Comparison of ENCODE assay signal across 33 cellular contexts in genomic region chr7:33979300-33979806, GRCh38.
DNase-seq lines count a peak whose midpoint lies in the region; ATAC-seq, FAIRE-seq and TF ChIP-seq lines count a peak whose summit lies in the region.
"Had no signal": no experiment of that assay in that cellular context is flagged by ENCODE, and none has a peak within 500 bp of the region (broad histone marks: within the 10 kb centered on the region; RNA-seq: fewer than 3 reads in every experiment).

No MANE protein-coding gene starts in this region.

- no peak for TF ChIP-seq CTCF in cardiac muscle cell (IDR thresholded peaks at IDR 0.05; ENCODE audit: low read depth, low read length)
- no peak for TF ChIP-seq CTCF in astrocyte (IDR thresholded peaks at IDR 0.05; ENCODE audit: insufficient read depth, low read depth, low read length)
- no peak for TF ChIP-seq CTCF in keratinocyte (optimal IDR thresholded peaks at IDR 0.05 in 1 of 3, IDR thresholded peaks at IDR 0.05 in 1 of 3, conservative IDR thresholded peaks at IDR 0.05 in 1 of 3; ENCODE audit: extremely low read depth in 1 of 3, insufficient read depth in 2 of 3, low read length in 3 of 3)

- H3K27ac ChIP-seq in cardiac muscle cell (peak overlapping the region; percentile 63), astrocyte (ENCODE audit: low read depth, low read length) (peak overlapping the region; percentile 82), keratinocyte (ENCODE audit: control insufficient read depth, insufficient read depth, low read length) (peak overlapping the region; percentile 42), temporal lobe (ENCODE audit: low read depth, low read length) (peak overlapping the region; percentile 58)
- H3K27ac ChIP-seq: ascending aorta, gastroesophageal sphincter, HL-60, KMS-11, parathyroid adenoma, SJCRH30, testis, WERI-Rb-1 had no signal

- intact Hi-C loops in left ventricle myocardium superior (cut with micrococcal nuclease): no loop called here

- H3K36me3 ChIP-seq in cardiac muscle cell: peaks cover 58% of the 10 kb centered on the region
- H3K36me3 ChIP-seq in astrocyte (ENCODE audit: insufficient read depth, low read length): no peaks in the 10 kb centered on the region
- H3K36me3 ChIP-seq in keratinocyte (ENCODE audit: control insufficient read depth in 2 of 2, extremely low read depth in 1 of 2, insufficient read depth in 2 of 2, low read length in 2 of 2): no peaks in the 10 kb centered on the region
- H3K36me3 ChIP-seq: ascending aorta, SJCRH30, WERI-Rb-1 had no signal

- H3K79me2 ChIP-seq in astrocyte (ENCODE audit: insufficient read depth, low read length) (no peaks in the 10 kb centered on the region), keratinocyte (ENCODE audit: control insufficient read depth, insufficient read depth, low read length) (no peaks in the 10 kb centered on the region)
- H3K79me2 ChIP-seq: parathyroid adenoma had no signal

- dilution Hi-C loops in keratinocyte (cut with MboI; ENCODE audit: extremely low pct_ligation_motif_present, low sequenced_read_pairs): no loop called here

- H3K9ac ChIP-seq in astrocyte (ENCODE audit: low read length): no peak overlapping the region
- H3K9ac ChIP-seq in keratinocyte (ENCODE audit: control insufficient read depth, extremely low read depth, insufficient read depth, low read length): no peak overlapping the region
- H3K9ac ChIP-seq: KMS-11, parathyroid adenoma had no signal

- no peak for ATAC-seq in left ventricle myocardium superior
- ATAC-seq: CD8-positive, alpha-beta T cell; gastroesophageal sphincter; GM12878 had no signal

- no peaks in the 10 kb centered on the region for H3K27me3 Mint-ChIP-seq in astrocyte (ENCODE audit: low read depth, unreplicated experiment)
- H3K27me3 Mint-ChIP-seq: central memory CD8-positive, alpha-beta T cell had no signal

- peak in 1 of 2 donors; percentile 31 for DNase-seq in cardiac muscle cell (ENCODE audit: low read depth in 1 of 2, low spot score in 1 of 2)
- DNase-seq in left ventricle myocardium superior: no peak
- DNase-seq in astrocyte (ENCODE audit: low read depth): no peak
- DNase-seq in keratinocyte (ENCODE audit: low read depth, low spot score): no peak
- DNase-seq in cerebellar nuclear complex (lab: John Stamatoyannopoulos, UW): no peak
- DNase-seq in AG20443 (ENCODE audit: low spot score): no peak
- DNase-seq in iPS-NIHi11 (ENCODE audit: low spot score): no peak
- DNase-seq: 8988T; activated CD4-positive, alpha-beta T cell treated with anti-CD3 and anti-CD28 coated beads for 48 hours; activated effector memory CD4-positive, alpha-beta T cell treated with anti-CD3 and anti-CD28 coated beads, Interleukin-2, amount 50 U/mL, for 16 hours; CD8-positive, alpha-beta T cell; left cardiac atrium; NCI-H1417; NCI-H2081; NCI-H748 treated with DMSO at 0.1 percent for 48 hours; retina; SJCRH30; small intestine; stimulated activated naive CD4-positive, alpha-beta T cell treated with Interleukin-2 at 50 U/mL for 16 hours; T-cell; testis; WERI-Rb-1 had no signal

- no peak overlapping the region for H3K4me3 ChIP-seq in cardiac muscle cell
- no peak overlapping the region for H3K4me3 ChIP-seq in astrocyte (ENCODE audit: insufficient read depth, low read depth, low read length)
- H3K4me3 ChIP-seq in keratinocyte (ENCODE audit: control insufficient read depth in 2 of 3, extremely low read depth in 1 of 3, insufficient read depth in 2 of 3, low read depth in 1 of 3, low read length in 3 of 3): no peak overlapping the region
- H3K4me3 ChIP-seq: ascending aorta, gastroesophageal sphincter, GM12878, SJCRH30, testis had no signal

- H3K4me3 Mint-ChIP-seq in astrocyte (ENCODE audit: unreplicated experiment): no peak overlapping the region
- H3K4me3 Mint-ChIP-seq: activated naive CD8-positive, alpha-beta T cell; CD8-positive, alpha-beta T cell; central memory CD8-positive, alpha-beta T cell; neural crest cell; T-cell had no signal

- peak overlapping the region; percentile 67 for H3K4me2 ChIP-seq in astrocyte (ENCODE audit: low read length)
- peak overlapping the region; percentile 63 for H3K4me2 ChIP-seq in keratinocyte (ENCODE audit: control insufficient read depth, extremely low read depth, insufficient read depth, low read depth, low read length)
- H3K4me2 ChIP-seq: KMS-11 had no signal

- H3K9me3 ChIP-seq in cardiac muscle cell (ENCODE audit: low read depth): no peaks in the 10 kb centered on the region
- no peaks in the 10 kb centered on the region for H3K9me3 ChIP-seq in astrocyte (ENCODE audit: insufficient read depth, low read depth, low read length)
- no peaks in the 10 kb centered on the region for H3K9me3 ChIP-seq in keratinocyte (ENCODE audit: control insufficient read depth, low read depth, low read length)
- H3K9me3 ChIP-seq: ascending aorta, gastroesophageal sphincter, SJCRH30, testis had no signal

- peak overlapping the region; percentile 92 for H3K27ac Mint-ChIP-seq in astrocyte (ENCODE audit: unreplicated experiment)
- H3K27ac Mint-ChIP-seq: activated naive CD8-positive, alpha-beta T cell; CD8-positive, alpha-beta T cell; T-cell had no signal

- H3K4me1 Mint-ChIP-seq in astrocyte (ENCODE audit: low read depth, unreplicated experiment): peaks cover 32% of the 10 kb centered on the region
- H3K4me1 Mint-ChIP-seq: central memory CD8-positive, alpha-beta T cell; neural crest cell; T-cell had no signal

- no peaks in the 10 kb centered on the region for H3K36me3 Mint-ChIP-seq in astrocyte (ENCODE audit: low read depth, unreplicated experiment)
- H3K36me3 Mint-ChIP-seq: activated naive CD8-positive, alpha-beta T cell; CD8-positive, alpha-beta T cell; T-cell had no signal

- FAIRE-seq in astrocyte (lab: Jason Lieb, UNC) (no peak), keratinocyte (lab: Jason Lieb, UNC) (no peak)
- FAIRE-seq: GM12878, H1, small intestine had no signal

- H3K27me3 ChIP-seq in cardiac muscle cell: no peaks in the 10 kb centered on the region
- H3K27me3 ChIP-seq in astrocyte (ENCODE audit: insufficient read depth, low read length): no peaks in the 10 kb centered on the region
- H3K27me3 ChIP-seq in keratinocyte (ENCODE audit: control insufficient read depth, extremely low read depth, insufficient read depth, low read length): no peaks in the 10 kb centered on the region
- H3K27me3 ChIP-seq: ascending aorta, gastroesophageal sphincter, SJCRH30, testis had no signal

- peaks cover 3% of the 10 kb centered on the region for H3K9me3 Mint-ChIP-seq in astrocyte (ENCODE audit: unreplicated experiment)
- H3K9me3 Mint-ChIP-seq: CD8-positive, alpha-beta T cell; central memory CD8-positive, alpha-beta T cell; neural crest cell; T-cell had no signal

- H3K4me1 ChIP-seq in cardiac muscle cell (ENCODE audit: low read depth): no peaks in the 10 kb centered on the region
- peaks cover 29% of the 10 kb centered on the region for H3K4me1 ChIP-seq in astrocyte (ENCODE audit: insufficient read depth, low read length)
- H3K4me1 ChIP-seq in keratinocyte (ENCODE audit: control insufficient read depth, extremely low read depth, insufficient read depth, low read length): peaks cover 46% of the 10 kb centered on the region
- H3K4me1 ChIP-seq: ascending aorta, gastroesophageal sphincter, parathyroid adenoma, SJCRH30 had no signal

- no peaks in the 10 kb centered on the region for H4K20me1 ChIP-seq in astrocyte (ENCODE audit: insufficient read depth, low read length)
- no peaks in the 10 kb centered on the region for H4K20me1 ChIP-seq in keratinocyte (ENCODE audit: control insufficient read depth, extremely low read depth, insufficient read depth, low read length)

- no peaks in the 10 kb centered on the region for H3K9me1 ChIP-seq in keratinocyte (ENCODE audit: control insufficient read depth, extremely low read depth, insufficient read depth, low read length)

- H2AFZ ChIP-seq in astrocyte (ENCODE audit: low read depth, low read length) (peak overlapping the region; percentile 14), keratinocyte (ENCODE audit: control insufficient read depth, low read length) (no peak overlapping the region)
- H2AFZ ChIP-seq: parathyroid adenoma had no signal
